ENCODE assay signal across 11 cellular contexts in genomic region chr19:14561832-14562351, GRCh38. TPM values are rescaled to one million over a fixed set of nuclear protein-coding genes. Genes with fewer than 3 reads are reported as not detected.
DNase-seq lines count a peak whose midpoint lies in the region; ATAC-seq and TF ChIP-seq lines count a peak whose summit lies in the region.
"Had no signal": no experiment of that assay in that cellular context is flagged by ENCODE, and none has a peak within 500 bp of the region (broad histone marks: within the 10 kb centered on the region; RNA-seq: fewer than 3 reads in every experiment).

No MANE protein-coding gene starts in this region.

- H3K4me2 ChIP-seq in fibroblast of lung (ENCODE audit: extremely low read depth, insufficient read depth, low read length), result peak overlapping the region; percentile 35

- H3K79me2 ChIP-seq in fibroblast of lung (ENCODE audit: control insufficient read depth, insufficient read depth, low read length), result peaks cover 2% of the 10 kb centered on the region

- H2AFZ ChIP-seq in fibroblast of lung (ENCODE audit: low read length), result no peak overlapping the region

- intact Hi-C loops in natural killer cell (cut with micrococcal nuclease), result no loop called here

- H3K9me3 Mint-ChIP-seq in activated naive CD8-positive, alpha-beta T cell treated with anti-CD3 and anti-CD28 coated beads for 36 hours, result no peaks in the 10 kb centered on the region
- H3K9me3 Mint-ChIP-seq in activated naive CD8-positive, alpha-beta T cell treated with anti-CD3 and anti-CD28 coated beads, Interleukin-2, amount 50 U/mL, for 24 hours, result no peaks in the 10 kb centered on the region
- H3K9me3 Mint-ChIP-seq in natural killer cell, result no peaks in the 10 kb centered on the region

- ATAC-seq in activated naive CD8-positive, alpha-beta T cell treated with anti-CD3 and anti-CD28 coated beads, Interleukin-2, amount 50 U/mL, for 24 hours, result no peak
- ATAC-seq in natural killer cell, result peak; percentile 77 to 87 (median 86)
- ATAC-seq in GM19035 (IDR thresholded peaks at IDR 0.05; ENCODE audit: unreplicated experiment), result no peak
- ATAC-seq: activated CD4-positive, alpha-beta T cell treated with anti-CD3 and anti-CD28 coated beads for 36 hours had no signal

- peak overlapping the region; percentile 49 for H3K27ac Mint-ChIP-seq in activated naive CD8-positive, alpha-beta T cell treated with anti-CD3 and anti-CD28 coated beads for 36 hours
- H3K27ac Mint-ChIP-seq in activated naive CD8-positive, alpha-beta T cell treated with anti-CD3 and anti-CD28 coated beads, Interleukin-2, amount 50 U/mL, for 24 hours, result no peak overlapping the region
- peak overlapping the region; percentile 94 to 95 for H3K27ac Mint-ChIP-seq in natural killer cell
- H3K27ac Mint-ChIP-seq: activated CD4-positive, alpha-beta T cell treated with anti-CD3 and anti-CD28 coated beads for 36 hours had no signal

- no peak for DNase-seq in activated naive CD8-positive, alpha-beta T cell treated with anti-CD3 and anti-CD28 coated beads for 36 hours
- DNase-seq in activated naive CD8-positive, alpha-beta T cell treated with anti-CD3 and anti-CD28 coated beads, Interleukin-2, amount 50 U/mL, for 24 hours, result no peak
- DNase-seq in fibroblast of lung (ENCODE audit: low read depth in 2 of 2), result peak; percentile 34 to 37
- peak; percentile 64 for DNase-seq in natural killer cell
- DNase-seq in 8988T, result no peak
- DNase-seq in HuH-7.5 (ENCODE audit: low spot score), result no peak
- no peak for DNase-seq in SW480 (ENCODE audit: low spot score)
- DNase-seq: activated CD4-positive, alpha-beta T cell treated with anti-CD3 and anti-CD28 coated beads for 36 hours; NCI-H2227 treated with DMSO at 0.1 percent for 48 hours had no signal

- H3K4me1 Mint-ChIP-seq in activated naive CD8-positive, alpha-beta T cell treated with anti-CD3 and anti-CD28 coated beads for 36 hours, result peaks cover 9% of the 10 kb centered on the region
- peaks cover 23% of the 10 kb centered on the region for H3K4me1 Mint-ChIP-seq in activated naive CD8-positive, alpha-beta T cell treated with anti-CD3 and anti-CD28 coated beads, Interleukin-2, amount 50 U/mL, for 24 hours
- H3K4me1 Mint-ChIP-seq in natural killer cell, result peaks cover 21 to 62% of the 10 kb centered on the region in 2 donors

- no peak overlapping the region for H3K4me3 Mint-ChIP-seq in activated naive CD8-positive, alpha-beta T cell treated with anti-CD3 and anti-CD28 coated beads for 36 hours
- no peak overlapping the region for H3K4me3 Mint-ChIP-seq in activated naive CD8-positive, alpha-beta T cell treated with anti-CD3 and anti-CD28 coated beads, Interleukin-2, amount 50 U/mL, for 24 hours
- peak overlapping the region; percentile 85 for H3K4me3 Mint-ChIP-seq in natural killer cell
- H3K4me3 Mint-ChIP-seq: activated CD4-positive, alpha-beta T cell treated with anti-CD3 and anti-CD28 coated beads for 36 hours had no signal

- H3K9me3 ChIP-seq in fibroblast of lung (ENCODE audit: control insufficient read depth, insufficient read depth, low read depth, low read length), result no peaks in the 10 kb centered on the region

- H3K4me3 ChIP-seq in fibroblast of lung (replicated peaks in 1 of 4; ENCODE audit: control extremely low read depth in 1 of 4, insufficient read depth in 1 of 4, low read depth in 3 of 4, low read length in 4 of 4), result peak overlapping the region in 1 of 4 experiments; percentile 4

- H3K36me3 Mint-ChIP-seq in activated naive CD8-positive, alpha-beta T cell treated with anti-CD3 and anti-CD28 coated beads for 36 hours, result peaks cover 5% of the 10 kb centered on the region
- peaks cover 3% of the 10 kb centered on the region for H3K36me3 Mint-ChIP-seq in activated naive CD8-positive, alpha-beta T cell treated with anti-CD3 and anti-CD28 coated beads, Interleukin-2, amount 50 U/mL, for 24 hours (ENCODE audit: low read depth)
- no peaks in the 10 kb centered on the region for H3K36me3 Mint-ChIP-seq in natural killer cell

- H3K27me3 ChIP-seq in fibroblast of lung (ENCODE audit: control insufficient read depth, insufficient read depth, low read length), result no peaks in the 10 kb centered on the region

- peak overlapping the region; percentile 65 for H3K27ac ChIP-seq in fibroblast of lung (ENCODE audit: insufficient read depth, low read length)

- H3K4me1 ChIP-seq in fibroblast of lung (ENCODE audit: control insufficient read depth, extremely low read depth, insufficient read depth, low read length), result peaks cover 7% of the 10 kb centered on the region

- peak overlapping the region; percentile 65 for H3K9ac ChIP-seq in fibroblast of lung (ENCODE audit: insufficient read depth, low read length)

- peaks cover 2% of the 10 kb centered on the region for H3K36me3 ChIP-seq in fibroblast of lung (ENCODE audit: control insufficient read depth, insufficient read depth, low read length)

- no peaks in the 10 kb centered on the region for H4K20me1 ChIP-seq in fibroblast of lung (ENCODE audit: control insufficient read depth, extremely low read depth, insufficient read depth, low read length)

- H3K27me3 Mint-ChIP-seq in activated naive CD8-positive, alpha-beta T cell treated with anti-CD3 and anti-CD28 coated beads for 36 hours, result no peaks in the 10 kb centered on the region
- no peaks in the 10 kb centered on the region for H3K27me3 Mint-ChIP-seq in activated naive CD8-positive, alpha-beta T cell treated with anti-CD3 and anti-CD28 coated beads, Interleukin-2, amount 50 U/mL, for 24 hours
- H3K27me3 Mint-ChIP-seq in natural killer cell (ENCODE audit: low read depth in 2 of 2), result no peaks in the 10 kb centered on the region
- H3K27me3 Mint-ChIP-seq: activated CD4-positive, alpha-beta T cell treated with anti-CD3 and anti-CD28 coated beads for 36 hours had no signal

- TF ChIP-seq CTCF in fibroblast of lung (conservative IDR thresholded peaks at IDR 0.05 in 1 of 2, IDR thresholded peaks at IDR 0.05 in 1 of 2; ENCODE audit: low read depth in 1 of 2, low read length in 2 of 2) (no peak), natural killer cell (IDR thresholded peaks at IDR 0.05) (no peak)

RNA-seq across cellular contexts. Expression of gene NDUFB7, which starts 10.0 kb away (rescaled TPM):
- total RNA-seq in activated naive CD8-positive, alpha-beta T cell treated with anti-CD3 and anti-CD28 coated beads for 36 hours, result 100 to 1,000 TPM; 128 to 129 TPM
- 253 and 274 TPM in 2 replicates for total RNA-seq in fibroblast of lung
- 100 and 110 TPM in 2 replicates for polyA plus RNA-seq in fibroblast of lung
- 221 and 267 TPM in 2 replicates for polyA plus RNA-seq in fibroblast of lung (2012)
- 33.5 and 48.9 TPM in 2 replicates for polyA minus RNA-seq in fibroblast of lung (ENCODE audit: low replicate concordance)
- total RNA-seq in natural killer cell, result 100 to 1,000 TPM in 2 of 3 donors, 10 to 100 TPM in 1; 97.1 to 120 (median 108) TPM

RNA-seq across cellular contexts. Expression of gene CLEC17A, which starts 21.0 kb away (rescaled TPM):
- total RNA-seq in activated naive CD8-positive, alpha-beta T cell treated with anti-CD3 and anti-CD28 coated beads for 36 hours, result under 1 TPM; 0.64 to 0.84 TPM
- total RNA-seq in fibroblast of lung, result 0.17 TPM in 1 of 2 replicates, not detected in the other
- 0.02 and 0.03 TPM in 2 replicates for polyA plus RNA-seq in fibroblast of lung
- not detected in 2 replicates for polyA plus RNA-seq in fibroblast of lung (2012)
- polyA minus RNA-seq in fibroblast of lung (ENCODE audit: low replicate concordance), result 0.24 TPM in 1 of 2 replicates, not detected in the other
- total RNA-seq in natural killer cell, result 1 to 10 TPM in 1 of 3 donors, under 1 TPM in 2; 0.18 to 1.5 (median 0.45) TPM
- total RNA-seq: epithelial cell of proximal tubule had no signal

RNA-seq across cellular contexts. Expression of gene TECR, which starts 32.5 kb away (rescaled TPM):
- 10 to 100 TPM; 86.1 to 88.7 TPM for total RNA-seq in activated naive CD8-positive, alpha-beta T cell treated with anti-CD3 and anti-CD28 coated beads for 36 hours
- total RNA-seq in fibroblast of lung, result 20.5 and 34.0 TPM in 2 replicates
- polyA plus RNA-seq in fibroblast of lung, result 73.4 and 109 TPM in 2 replicates
- 103 and 161 TPM in 2 replicates for polyA plus RNA-seq in fibroblast of lung (2012)
- 344 and 409 TPM in 2 replicates for polyA minus RNA-seq in fibroblast of lung (ENCODE audit: low replicate concordance)
- 100 to 1,000 TPM; 123 to 158 (median 131) TPM for total RNA-seq in natural killer cell

RNA-seq across cellular contexts. Expression of gene DNAJB1, which starts 43.7 kb away (rescaled TPM):
- total RNA-seq in activated naive CD8-positive, alpha-beta T cell treated with anti-CD3 and anti-CD28 coated beads for 36 hours, result 10 to 100 TPM; 45.0 to 45.7 TPM
- 77.3 and 87.7 TPM in 2 replicates for total RNA-seq in fibroblast of lung
- 87.3 and 148 TPM in 2 replicates for polyA plus RNA-seq in fibroblast of lung
- 69.4 and 112 TPM in 2 replicates for polyA plus RNA-seq in fibroblast of lung (2012)
- polyA minus RNA-seq in fibroblast of lung (ENCODE audit: low replicate concordance), result 85.1 and 207 TPM in 2 replicates
- 100 to 1,000 TPM; 148 to 238 (median 192) TPM for total RNA-seq in natural killer cell

Comparison
In these comparisons a context has a peak if more than half of its experiments do, and no peak if none do; other contexts are left out.
1. DNase-seq: peak in fibroblast of lung (2 of 2) and natural killer cell (single experiment); none in activated naive CD8-positive, alpha-beta T cell treated with anti-CD3 and anti-CD28 coated beads for 36 hours (single experiment), activated naive CD8-positive, alpha-beta T cell treated with anti-CD3 and anti-CD28 coated beads, Interleukin-2, amount 50 U/mL, for 24 hours (single experiment), 8988T (single experiment), HuH-7.5 (single experiment) and SW480 (single experiment).
2. ATAC-seq: peak in natural killer cell (3 of 3); none in activated naive CD8-positive, alpha-beta T cell treated with anti-CD3 and anti-CD28 coated beads, Interleukin-2, amount 50 U/mL, for 24 hours (single experiment) and GM19035 (single experiment).